Comparison of ENCODE assay signal across 9 cellular contexts in the genomic region with DNA sequence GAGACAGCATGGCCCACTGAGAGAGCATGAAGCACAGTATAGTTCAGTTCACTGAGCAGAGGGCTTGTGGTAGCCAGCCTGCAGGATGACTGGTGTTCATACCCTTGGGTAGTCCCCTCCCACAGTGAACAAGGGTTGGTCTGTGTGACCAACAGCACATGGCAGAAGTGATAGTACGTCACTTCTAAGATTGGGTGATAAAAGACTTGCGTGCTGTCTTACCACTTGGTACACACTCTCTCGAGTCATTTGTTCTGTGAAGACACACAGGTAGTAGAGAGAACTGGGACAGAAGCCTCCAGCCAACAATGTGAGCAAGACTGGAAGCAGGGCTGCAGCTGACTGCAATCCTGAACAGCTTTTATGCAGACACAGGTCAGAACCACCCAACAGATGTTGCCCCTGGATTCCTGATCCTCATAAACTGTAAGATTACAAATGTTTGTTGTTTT. TPM values are rescaled to one million over a fixed set of nuclear protein-coding genes. Genes with fewer than 3 reads are reported as not detected.
A peak's percentile ranks its signal among the peaks of the same experiment; 100 is the strongest.
DNase-seq lines count a peak whose midpoint lies in the region; ATAC-seq and TF ChIP-seq lines count a peak whose summit lies in the region.
"Had no signal": no experiment of that assay in that cellular context is flagged by ENCODE, and none has a peak within 500 bp of the region (broad histone marks: within the 10 kb centered on the region; RNA-seq: fewer than 3 reads in every experiment).

No MANE protein-coding gene starts in this region.

- H3K23ac ChIP-seq in mesendoderm (ENCODE audit: low read length), result no peak overlapping the region

- H3K4ac ChIP-seq in mesendoderm (ENCODE audit: low read depth, low read length), result no peak overlapping the region

- no peak overlapping the region for H3K18ac ChIP-seq in mesendoderm (ENCODE audit: low read length)

- no peak overlapping the region for H2BK15ac ChIP-seq in mesendoderm (replicated peaks; ENCODE audit: low read depth)

- H3K27ac ChIP-seq in 22Rv1 (peak overlapping the region; percentile 71), mesendoderm (ENCODE audit: low read depth, low read length) (no peak overlapping the region), brain microvascular endothelial cell (no peak overlapping the region)

- H3K36me3 ChIP-seq in mesendoderm (ENCODE audit: control insufficient read depth, insufficient read depth, low read length) (no peaks in the 10 kb centered on the region), brain microvascular endothelial cell (replicated peaks) (no peaks in the 10 kb centered on the region)

- ATAC-seq in GM19438 (IDR thresholded peaks at IDR 0.05; ENCODE audit: low read depth, unreplicated experiment) (peak; percentile 84), HG03521 (IDR thresholded peaks at IDR 0.05; ENCODE audit: unreplicated experiment) (peak; percentile 95)

- H4K8ac ChIP-seq in mesendoderm (ENCODE audit: low read depth, low read length), result no peak overlapping the region

- H3K79me1 ChIP-seq in mesendoderm (ENCODE audit: low read length), result peaks cover 21% of the 10 kb centered on the region

- H3K4me3 ChIP-seq in mesendoderm (ENCODE audit: low read length) (no peak overlapping the region), brain microvascular endothelial cell (ENCODE audit: low read depth, low read length) (no peak overlapping the region)
- H3K4me3 ChIP-seq: BLaER1 treated with 17β-estradiol and CSF1 and Interleukin-3, amounts not matched to agents 10 nM and 100 nM had no signal

- peaks cover 81% of the 10 kb centered on the region for H3K79me2 ChIP-seq in mesendoderm (ENCODE audit: control insufficient read depth, insufficient read depth, low read length)

- no peak overlapping the region for H3K9ac ChIP-seq in mesendoderm (ENCODE audit: low read length)
- H3K9ac ChIP-seq: BLaER1 treated with 17β-estradiol and CSF1 and Interleukin-3, amounts not matched to agents 10 nM and 100 nM had no signal

- WGBS in mesendoderm (ENCODE audit: extremely low coverage, insufficient coverage, low lambda C conversion rate), result no CpG with 5 or more reads among the region's 3 CpGs

- H2AK5ac ChIP-seq in mesendoderm (ENCODE audit: low read length), result no peak overlapping the region

- peak; percentile 68 for DNase-seq in activated CD8-positive, alpha-beta memory T cell treated with anti-CD3 and anti-CD28 coated beads, Interleukin-2, amount 50 U/mL, for 4 hours
- DNase-seq in globus pallidus (ENCODE audit: low spot score), result peak; percentile 26
- peak; percentile 47 to 82 for DNase-seq in stimulated activated CD4-positive, alpha-beta T cell treated with anti-CD3 and anti-CD28 coated beads, Interleukin-4, amount 100 ng/mL, for 4 hours
- no peak for DNase-seq in mesendoderm
- no peak for DNase-seq in brain microvascular endothelial cell

- H2BK5ac ChIP-seq in mesendoderm (ENCODE audit: low read length), result no peak overlapping the region

- in situ Hi-C loops in brain microvascular endothelial cell (cut with HindIII; ENCODE audit: low pct_ligation_motif_present, low sequenced_read_pairs), result no loop called here

- no peak overlapping the region for H3K56ac ChIP-seq in mesendoderm (ENCODE audit: low read length)

- H3K27me3 ChIP-seq in mesendoderm (ENCODE audit: insufficient read depth, low read length, poor library complexity) (no peaks in the 10 kb centered on the region), brain microvascular endothelial cell (replicated peaks) (no peaks in the 10 kb centered on the region)
- H3K27me3 ChIP-seq: BLaER1 treated with 17β-estradiol and CSF1 and Interleukin-3, amounts not matched to agents 10 nM and 100 nM had no signal

- no peak overlapping the region for H2BK120ac ChIP-seq in mesendoderm (ENCODE audit: low read depth, low read length)

- no peak overlapping the region for H4K5ac ChIP-seq in mesendoderm (ENCODE audit: low read length)

- H3K4me2 ChIP-seq in mesendoderm (ENCODE audit: low read length), result no peak overlapping the region

- peaks cover 15% of the 10 kb centered on the region for H3K4me1 ChIP-seq in mesendoderm (ENCODE audit: control insufficient read depth, low read depth, low read length)

- TF ChIP-seq CTCF in 22Rv1 (IDR thresholded peaks at IDR 0.05) (no peak), brain microvascular endothelial cell (IDR thresholded peaks at IDR 0.05; ENCODE audit: low read depth, low read length, missing control alignments) (no peak)

RNA-seq across cellular contexts. Expression of a gene that starts 14.6 kb away (rescaled TPM):
- polyA plus RNA-seq in mesendoderm (2013, experiment 1 of 2), result 24.6 TPM
- polyA plus RNA-seq in mesendoderm (2013, experiment 2 of 2), result 23.4 TPM

Comparison
In these comparisons a context has a peak if more than half of its experiments do, and no peak if none do; other contexts are left out.
1. DNase-seq: peak in activated CD8-positive, alpha-beta memory T cell treated with anti-CD3 and anti-CD28 coated beads, Interleukin-2, amount 50 U/mL, for 4 hours (single experiment), globus pallidus (single experiment) and stimulated activated CD4-positive, alpha-beta T cell treated with anti-CD3 and anti-CD28 coated beads, Interleukin-4, amount 100 ng/mL, for 4 hours (2 of 2); none in mesendoderm (single experiment) and brain microvascular endothelial cell (single experiment).